Comparison of ENCODE assay signal across 8 cellular contexts in genomic region chr19:46856062-46857022, GRCh38. TPM values are rescaled to one million over a fixed set of nuclear protein-coding genes. Genes with fewer than 3 reads are reported as not detected.
DNase-seq lines count a peak whose midpoint lies in the region; ATAC-seq and TF ChIP-seq lines count a peak whose summit lies in the region.

No MANE protein-coding gene starts in this region.

- H3K27ac ChIP-seq in lung (ENCODE audit: low read depth in 1 of 2, low read length in 1 of 2), result peak overlapping the region; percentile 67 to 96

- TF ChIP-seq CTCF in lung (IDR thresholded peaks at IDR 0.05; ENCODE audit: control extremely low read depth, extremely low read depth), result peak; percentile 81

- no peak overlapping the region for H3K4me3 ChIP-seq in lung

- 3 to 5% methylated on average over 41 of the region's 41 CpGs for WGBS in lung, 2 donors

- no peaks in the 10 kb centered on the region for H3K27me3 ChIP-seq in lung (ENCODE audit: control insufficient read depth, insufficient read depth)

- ATAC-seq in GM18519 (IDR thresholded peaks at IDR 0.05; ENCODE audit: low FRiP score, unreplicated experiment), result peak; percentile 36
- peak; percentile 52 for ATAC-seq in HG03460 (IDR thresholded peaks at IDR 0.05; ENCODE audit: unreplicated experiment)
- peak; percentile 71 for ATAC-seq in lung (ENCODE audit: insufficient read depth, low FRiP score)

- DNase-seq in A172 (ENCODE audit: low spot score), result peak; percentile 81
- peak; percentile 42 for DNase-seq in NK-92 (lab: John Stamatoyannopoulos, UW; ENCODE audit: unreplicated experiment)
- DNase-seq in activated CD8-positive, alpha-beta memory T cell treated with anti-CD3 and anti-CD28 coated beads for 1 hour (ENCODE audit: extremely low read depth in 1 of 2, low read depth in 1 of 2), result peak; percentile 84
- peak; percentile 89 for DNase-seq in effector CD4-positive, alpha-beta T cell
- peak; percentile 95 for DNase-seq in lung (ENCODE audit: low spot score)
- DNase-seq in stimulated activated CD4-positive, alpha-beta T cell treated with anti-CD3 and anti-CD28 coated beads, TNF-alpha, amount 100 ng/mL, for 4 hours (ENCODE audit: low read depth in 3 of 3), result peak; percentile 76 to 85 (median 84)

- peaks cover 0 to 4% of the 10 kb centered on the region in 2 donors for H3K4me1 ChIP-seq in lung (ENCODE audit: control insufficient read depth in 2 of 2, insufficient read depth in 2 of 2, low read length in 2 of 2)

- no peaks in the 10 kb centered on the region for H3K9me3 ChIP-seq in lung (ENCODE audit: control insufficient read depth in 2 of 2, insufficient read depth in 1 of 2, low read length in 1 of 2)

- no peaks in the 10 kb centered on the region for H3K36me3 ChIP-seq in lung (ENCODE audit: control insufficient read depth in 2 of 2, insufficient read depth in 2 of 2, low read length in 2 of 2)

RNA-seq across cellular contexts. Expression of gene ARHGAP35, which starts 4.5 kb away (rescaled TPM):
- total RNA-seq in A172 (2014; rRNA removed; shearing (Covaris generic)), result 11.5 and 14.1 TPM in 2 replicates
- total RNA-seq in lung, result 10 to 100 TPM; 48.8 to 53.5 TPM
- 10 to 100 TPM; 12.2 to 24.2 TPM for polyA plus RNA-seq in lung

RNA-seq across cellular contexts. Expression of gene AP2S1, which starts 5.7 kb away (rescaled TPM):
- 141 and 186 TPM in 2 replicates for total RNA-seq in A172 (2014; rRNA removed; shearing (Covaris generic))
- total RNA-seq in lung, result 100 to 1,000 TPM in 1 of 2 donors, 10 to 100 TPM in 1; 73.0 to 190 TPM
- polyA plus RNA-seq in lung, result 100 to 1,000 TPM; 122 to 191 TPM

Comparison
In these comparisons a context has a peak if more than half of its experiments do, and no peak if none do; other contexts are left out.
1. DNase-seq: peak in every context shown above with its lines; median percentile 95 in lung; 89 in effector CD4-positive, alpha-beta T cell; 84 in activated CD8-positive, alpha-beta memory T cell treated with anti-CD3 and anti-CD28 coated beads for 1 hour; 84 in stimulated activated CD4-positive, alpha-beta T cell treated with anti-CD3 and anti-CD28 coated beads, TNF-alpha, amount 100 ng/mL, for 4 hours; 81 in A172; 42 in NK-92.